In the genomic region with DNA sequence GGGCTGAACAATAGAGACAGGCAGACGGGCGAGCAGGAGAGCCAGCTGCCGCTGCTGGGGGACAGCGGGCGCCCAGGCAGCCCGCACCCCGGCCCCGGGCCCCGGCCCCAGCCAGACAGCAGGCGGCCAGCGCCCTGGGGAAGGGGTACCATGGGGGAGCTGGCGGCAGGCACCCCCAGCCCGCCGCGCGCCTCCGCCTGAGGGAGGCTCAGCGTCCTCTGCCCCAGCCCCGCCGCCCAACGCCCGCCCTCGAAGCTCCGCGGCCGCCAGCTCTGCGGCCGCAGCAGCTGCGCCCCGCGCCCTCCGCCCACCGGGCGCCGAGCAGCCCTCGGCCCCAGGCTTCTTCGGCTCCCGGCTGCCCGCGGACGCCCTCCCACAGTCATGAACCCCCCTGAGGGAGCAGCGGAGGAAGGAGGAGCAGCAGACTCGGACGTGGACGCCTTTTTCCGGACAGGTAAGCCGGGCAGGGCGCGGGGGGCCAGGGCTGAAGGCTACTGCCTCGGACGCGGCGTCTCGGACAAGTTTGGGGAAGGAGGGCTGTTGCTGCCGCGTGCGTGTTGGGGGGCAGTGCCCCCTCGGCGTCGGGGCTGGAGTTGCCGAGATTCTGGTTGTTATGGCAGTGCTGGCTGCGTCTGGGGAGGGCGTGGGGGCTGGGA, we compare ENCODE assay signal across 1 cellular context.
TF ChIP-seq lines count a peak whose summit lies in the region.

TSS of gene KALRN (plus strand) at position 10 of the 656 bp plus-strand sequence.

TF ChIP-seq in IMR-90, 13 proteins besides CTCF, POLR2A, EP300 and RAD21 (continued from another document):
- TF ChIP-seq CHD1 (IDR thresholded peaks at IDR 0.05; ENCODE audit: low read depth, low read length): no peak
- no peak for TF ChIP-seq CEBPB (IDR thresholded peaks at IDR 0.05; ENCODE audit: low read depth, low read length)
- no peak for TF ChIP-seq SMC3 (IDR thresholded peaks at IDR 0.05; ENCODE audit: low read depth, low read length)
- no peak for TF ChIP-seq MXI1 (IDR thresholded peaks at IDR 0.05; ENCODE audit: borderline replicate concordance, low read depth, low read length)
